1 cellular context compared by ENCODE assay signal in genomic region chr20:58388882-58389323, GRCh38.
A peak's percentile ranks its signal among the peaks of the same experiment; 100 is the strongest.
TF ChIP-seq lines count a peak whose summit lies in the region.

Gene VAPB (plus strand): TSS chr20:58389229. CDS start chr20:58389460, 231 bp downstream.

TF ChIP-seq in HepG2, 621 proteins besides CTCF, POLR2A, EP300 and RAD21 (continued from another document and continues in another):
- TF ChIP-seq ZBTB37 (CRISPR knock-in tag; IDR thresholded peaks at IDR 0.05) = no peak
- no peak for TF ChIP-seq CAMTA2 (CRISPR knock-in tag; IDR thresholded peaks at IDR 0.05; ENCODE audit: borderline replicate concordance)
- peak in 1 of 2 experiments; percentile 54; a peak in 2 of 4 replicates for TF ChIP-seq KLF16 (CRISPR knock-in tag; IDR thresholded peaks at IDR 0.05)
- no peak for TF ChIP-seq RERE (CRISPR knock-in tag; IDR thresholded peaks at IDR 0.05; ENCODE audit: low read depth)
- TF ChIP-seq PRPF4 (IDR thresholded peaks at IDR 0.05; ENCODE audit: low read depth, low read length, poor library complexity, severe bottlenecking) = no peak
- TF ChIP-seq ZMYM3 (CRISPR knock-in tag; IDR thresholded peaks at IDR 0.05) = no peak
- TF ChIP-seq ZNF709 (CRISPR knock-in tag; IDR thresholded peaks at IDR 0.05) = no peak
- no peak for TF ChIP-seq NFATC3 (CRISPR knock-in tag; IDR thresholded peaks at IDR 0.05)
- no peak for TF ChIP-seq KIAA2018 (CRISPR knock-in tag; IDR thresholded peaks at IDR 0.05; ENCODE audit: borderline replicate concordance)
- TF ChIP-seq ZNF615 (CRISPR knock-in tag; IDR thresholded peaks at IDR 0.05; ENCODE audit: borderline replicate concordance) = no peak
- TF ChIP-seq CREB3 (CRISPR knock-in tag; IDR thresholded peaks at IDR 0.05) = no peak
- TF ChIP-seq AHR (CRISPR knock-in tag; IDR thresholded peaks at IDR 0.05) = no peak; the same call in 1 of the 2 replicates
- TF ChIP-seq ZNF710 (CRISPR knock-in tag; IDR thresholded peaks at IDR 0.05; ENCODE audit: borderline replicate concordance) = no peak
- TF ChIP-seq KMT2B (CRISPR knock-in tag; IDR thresholded peaks at IDR 0.05) = 0 out of 2 replicates have a peak, but pooled peaks have one; percentile 59
- TF ChIP-seq FOXA1 (IDR thresholded peaks at IDR 0.05) = no peak
- peak; percentile 71 for TF ChIP-seq FOXA1 (CRISPR knock-in tag; IDR thresholded peaks at IDR 0.05)
- no peak for TF ChIP-seq NCOA5 (CRISPR knock-in tag; IDR thresholded peaks at IDR 0.05)
- TF ChIP-seq ZNF513 (CRISPR knock-in tag; conservative IDR thresholded peaks at IDR 0.05) = no peak
- TF ChIP-seq GZF1 (CRISPR knock-in tag; IDR thresholded peaks at IDR 0.05) = no peak
- TF ChIP-seq YY1 (IDR thresholded peaks at IDR 0.05; ENCODE audit: insufficient read depth, insufficient replicate concordance, low read depth, low read length) = no peak
- no peak; the same call in 1 of the 2 replicates for TF ChIP-seq BHLHE40 (IDR thresholded peaks at IDR 0.05; ENCODE audit: low read length)
- TF ChIP-seq STAT6 (CRISPR knock-in tag; IDR thresholded peaks at IDR 0.05; ENCODE audit: borderline replicate concordance) = no peak
- TF ChIP-seq ZNF672 (CRISPR knock-in tag; IDR thresholded peaks at IDR 0.05) = no peak
- TF ChIP-seq MAFG (CRISPR knock-in tag; IDR thresholded peaks at IDR 0.05) = no peak
- no peak for TF ChIP-seq ZFP36 (IDR thresholded peaks at IDR 0.05; ENCODE audit: borderline replicate concordance, low read depth, low read length, partially characterized antibody)
- no peak for TF ChIP-seq PHB2 (IDR thresholded peaks at IDR 0.05; ENCODE audit: partially characterized antibody)
- peak; percentile 82 for TF ChIP-seq ZSCAN5A (CRISPR knock-in tag; IDR thresholded peaks at IDR 0.05; ENCODE audit: borderline replicate concordance)
- peak; percentile 79 for TF ChIP-seq FOXO1 (CRISPR knock-in tag; IDR thresholded peaks at IDR 0.05)
- TF ChIP-seq ZNF530 (CRISPR knock-in tag; IDR thresholded peaks at IDR 0.05; ENCODE audit: low read depth) = no peak
- no peak for TF ChIP-seq ZNF83 (CRISPR knock-in tag; IDR thresholded peaks at IDR 0.05; ENCODE audit: borderline replicate concordance)
- TF ChIP-seq MTF1 (CRISPR knock-in tag; IDR thresholded peaks at IDR 0.05) = no peak
